ENCODE assay signal across 11 cellular contexts in genomic region chr2:177255227-177255601, GRCh38. TPM values are rescaled to one million over a fixed set of nuclear protein-coding genes. Genes with fewer than 3 reads are reported as not detected.
DNase-seq lines count a peak whose midpoint lies in the region; ATAC-seq and TF ChIP-seq lines count a peak whose summit lies in the region.
"Had no signal": no experiment of that assay in that cellular context is flagged by ENCODE, and none has a peak within 500 bp of the region (broad histone marks: within the 10 kb centered on the region; RNA-seq: fewer than 3 reads in every experiment).

No MANE protein-coding gene starts in this region.

- H3K27me3 Mint-ChIP-seq in GM23338 (ENCODE audit: insufficient read depth, low read depth, poor library complexity): peaks cover 10% of the 10 kb centered on the region
- H3K27me3 Mint-ChIP-seq in WTC11 (ENCODE audit: low read depth): no peaks in the 10 kb centered on the region

- H3K4me1 ChIP-seq in GM23338 (ENCODE audit: insufficient read depth): peaks cover 30% of the 10 kb centered on the region
- H3K4me1 ChIP-seq in esophagus squamous epithelium: peaks cover 56 to 100% (median 85%) of the 10 kb centered on the region in 3 donors
- H3K4me1 ChIP-seq in smooth muscle cell (ENCODE audit: low read depth): peaks cover 5% of the 10 kb centered on the region

- peak overlapping the region; percentile 41; the same call in 1 of the 2 replicates for H3K4me2 ChIP-seq in GM23338
- H3K4me2 ChIP-seq in smooth muscle cell: peak overlapping the region; percentile 4

- H3K9ac ChIP-seq in smooth muscle cell (ENCODE audit: low read depth): no peak overlapping the region

- ATAC-seq in GM23338 (peak; percentile 13; the same call in 2 of the 3 replicates), WTC11 (no peak), GM18502 (IDR thresholded peaks at IDR 0.05; ENCODE audit: poor library complexity, unreplicated experiment) (no peak)

- H3K27ac ChIP-seq in GM23338 (ENCODE audit: low read depth) (peak overlapping the region; percentile 58), esophagus squamous epithelium (peak overlapping the region; percentile 70 to 99 (median 84)), smooth muscle cell (ENCODE audit: low read depth) (peak overlapping the region; percentile 54)
- H3K27ac ChIP-seq: SJCRH30 had no signal

- no peak overlapping the region for H2AFZ ChIP-seq in GM23338
- H2AFZ ChIP-seq in smooth muscle cell (ENCODE audit: low read depth): no peak overlapping the region

- H3K27ac Mint-ChIP-seq in GM23338 (no peak overlapping the region), WTC11 (peak overlapping the region; percentile 86)

- no peaks in the 10 kb centered on the region for H3K9me3 ChIP-seq in esophagus squamous epithelium
- H3K9me3 ChIP-seq in smooth muscle cell (replicated peaks; ENCODE audit: low read depth): no peaks in the 10 kb centered on the region
- H3K9me3 ChIP-seq: SJCRH30 had no signal

- DNase-seq in GM23338 (ENCODE audit: low spot score) (no peak), WTC11 (ENCODE audit: low spot score) (no peak), esophagus squamous epithelium (lab: John Stamatoyannopoulos, UW) (no peak), smooth muscle cell (lab: John Stamatoyannopoulos, UW; ENCODE audit: unreplicated experiment) (no peak), iPS-NIHi7 (ENCODE audit: extremely low spot score) (no peak), SK-N-DZ (ENCODE audit: low spot score) (no peak)
- DNase-seq: activated CD4-positive, alpha-beta T cell treated with anti-CD3 and anti-CD28 coated beads for 1 hour; amniotic stem cell; DMS153; SJCRH30 had no signal

- intact Hi-C loops in esophagus squamous epithelium (cut with DNase I): loop anchor here (5.0 kb wide), 1 partner anchor 38 kb away; no protein-coding TSS in a partner anchor

- CTCF ChIA-PET in WTC11 (lab: Charles Lee): interaction anchor here (0.6 to 2.7 kb wide), 23 partner anchors 9 to 508 kb away, joined by 3 to 25 read pairs (median 4); partner anchors contain the start of gene NFE2L2

- H3K4me3 Mint-ChIP-seq in GM23338 (no peak overlapping the region), WTC11 (no peak overlapping the region)

- no peaks in the 10 kb centered on the region for H3K27me3 ChIP-seq in GM23338 (ENCODE audit: insufficient read depth)
- H3K27me3 ChIP-seq in esophagus squamous epithelium: no peaks in the 10 kb centered on the region
- no peaks in the 10 kb centered on the region for H3K27me3 ChIP-seq in smooth muscle cell (ENCODE audit: low read depth)
- H3K27me3 ChIP-seq: SJCRH30 had no signal

- no peak for TF ChIP-seq POLR2A in esophagus squamous epithelium (IDR thresholded peaks at IDR 0.05)

- peaks cover 21% of the 10 kb centered on the region for H3K9me3 Mint-ChIP-seq in GM23338
- peaks cover 14% of the 10 kb centered on the region for H3K9me3 Mint-ChIP-seq in WTC11

- peaks cover 100% of the 10 kb centered on the region for H3K79me2 ChIP-seq in GM23338 (replicated peaks; ENCODE audit: insufficient read depth)
- H3K79me2 ChIP-seq in smooth muscle cell (ENCODE audit: low read depth): peaks cover 100% of the 10 kb centered on the region

- POLR2A ChIA-PET in WTC11 (lab: Charles Lee): interaction anchor here (0.9 to 1.6 kb wide), 2 partner anchors 9 to 17 kb away, joined by 3 to 6 read pairs; partner anchors contain the start of gene NFE2L2

- H3K4me1 Mint-ChIP-seq in GM23338 (peaks cover 59% of the 10 kb centered on the region), WTC11 (peaks cover 53% of the 10 kb centered on the region)

- peaks cover 38% of the 10 kb centered on the region for H3K36me3 Mint-ChIP-seq in GM23338 (ENCODE audit: low read depth)
- peaks cover 18% of the 10 kb centered on the region for H3K36me3 Mint-ChIP-seq in WTC11

- WGBS in esophagus squamous epithelium, 2 donors: 0 to 30% methylated on average over 1 to 2 of the region's 2 CpGs
- WGBS in smooth muscle cell (ENCODE audit: low lambda C conversion rate): 50% methylated on average over 2 of the region's 2 CpGs

- TF ChIP-seq CTCF in GM23338 (conservative IDR thresholded peaks at IDR 0.05; ENCODE audit: low read depth in 2 of 2) (no peak), WTC11 (IDR thresholded peaks at IDR 0.05) (no peak), esophagus squamous epithelium (IDR thresholded peaks at IDR 0.05) (no peak), smooth muscle cell (IDR thresholded peaks at IDR 0.05; ENCODE audit: borderline replicate concordance, insufficient read depth, poor library complexity, severe bottlenecking) (no peak)

- no peak overlapping the region for H3K4me3 ChIP-seq in GM23338
- peak overlapping the region in 2 of 4 donors; percentile 23 to 33 for H3K4me3 ChIP-seq in esophagus squamous epithelium
- H3K4me3 ChIP-seq in smooth muscle cell: no peak overlapping the region
- H3K4me3 ChIP-seq: SJCRH30 had no signal

- H3K9me2 ChIP-seq in GM23338 (ENCODE audit: insufficient read depth): no peaks in the 10 kb centered on the region

- H3K36me3 ChIP-seq in GM23338 (ENCODE audit: insufficient read depth) (0 out of 2 replicates have a peak, but pooled peaks cover 6% of the 10 kb centered on the region), esophagus squamous epithelium (peaks cover 0 to 22% (median 0%) of the 10 kb centered on the region in 3 donors), smooth muscle cell (ENCODE audit: low read depth) (no peaks in the 10 kb centered on the region)

- H3F3A ChIP-seq in GM23338 (replicated peaks; ENCODE audit: low read depth) (no peaks in the 10 kb centered on the region), smooth muscle cell (ENCODE audit: low read depth) (peaks cover 10% of the 10 kb centered on the region)

- peaks cover 51% of the 10 kb centered on the region for H4K20me1 ChIP-seq in GM23338 (replicated peaks; ENCODE audit: insufficient read depth)
- peaks cover 100% of the 10 kb centered on the region for H4K20me1 ChIP-seq in smooth muscle cell (ENCODE audit: low read depth)

TF ChIP-seq in GM23338, 12 proteins besides CTCF, POLR2A, EP300 and RAD21 (continues in another document):
- TF ChIP-seq CREB1 (CRISPR knock-in tag; IDR thresholded peaks at IDR 0.05; ENCODE audit: low read depth): no peak
- TF ChIP-seq JUNB (IDR thresholded peaks at IDR 0.05; ENCODE audit: unreplicated experiment): no peak
- TF ChIP-seq POLR2AphosphoS5 (IDR thresholded peaks at IDR 0.05; ENCODE audit: low read depth): no peak
- no peak for TF ChIP-seq STAT1 (IDR thresholded peaks at IDR 0.05; ENCODE audit: unreplicated experiment)

TF ChIP-seq in WTC11, 78 proteins besides CTCF, POLR2A, EP300 and RAD21 (continues in another document):
- TF ChIP-seq KAT7 (CRISPR knock-in tag; IDR thresholded peaks at IDR 0.05; ENCODE audit: borderline replicate concordance) (no peak), RORB (CRISPR knock-in tag; IDR thresholded peaks at IDR 0.05) (no peak), USF1 (CRISPR knock-in tag; IDR thresholded peaks at IDR 0.05) (no peak), AR (CRISPR knock-in tag; IDR thresholded peaks at IDR 0.05) (no peak)
- TF ChIP-seq, protein P1, sequence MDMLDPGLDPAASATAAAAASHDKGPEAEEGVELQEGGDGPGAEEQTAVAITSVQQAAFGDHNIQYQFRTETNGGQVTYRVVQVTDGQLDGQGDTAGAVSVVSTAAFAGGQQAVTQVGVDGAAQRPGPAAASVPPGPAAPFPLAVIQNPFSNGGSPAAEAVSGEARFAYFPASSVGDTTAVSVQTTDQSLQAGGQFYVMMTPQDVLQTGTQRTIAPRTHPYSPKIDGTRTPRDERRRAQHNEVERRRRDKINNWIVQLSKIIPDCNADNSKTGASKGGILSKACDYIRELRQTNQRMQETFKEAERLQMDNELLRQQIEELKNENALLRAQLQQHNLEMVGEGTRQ (CRISPR knock-in tag; IDR thresholded peaks at IDR 0.05): no peak

RNA-seq across cellular contexts. Expression of gene NFE2L2, which starts 9.3 kb away (rescaled TPM):
- total RNA-seq in GM23338 (2014; rRNA removed; shearing (Covaris generic)): 28.0 and 35.0 TPM in 2 replicates
- polyA plus RNA-seq in GM23338 (2016; fragmentation: Nextera tagmentation; extraction: Ambion mirVana) (37.8 and 39.1 TPM in 2 replicates), smooth muscle cell (64.4 and 68.9 TPM in 2 replicates)
- total RNA-seq in WTC11 (2021) (21.4 to 26.3 TPM (median 22.7 TPM) in 3 replicates), esophagus squamous epithelium (100 to 1,000 TPM; 147 to 315 (median 189) TPM), smooth muscle cell (110 and 118 TPM in 2 replicates)
- 25.8 and 33.2 TPM in 2 replicates for polyA plus RNA-seq in SK-N-DZ (2014; cell fraction: cytosol; rRNA removed)
- polyA plus RNA-seq in SK-N-DZ (2014; cell fraction: nucleus; rRNA removed): 27.5 and 49.4 TPM in 2 replicates

RNA-seq across cellular contexts. Expression of gene HNRNPA3, which starts 42.6 kb away (rescaled TPM):
- 151 and 158 TPM in 2 replicates for total RNA-seq in GM23338 (2014; rRNA removed; shearing (Covaris generic))
- polyA plus RNA-seq in GM23338 (2016; fragmentation: Nextera tagmentation; extraction: Ambion mirVana): 290 and 376 TPM in 2 replicates
- 367 to 406 TPM (median 379 TPM) in 3 replicates for total RNA-seq in WTC11 (2021)
- 10 to 100 TPM; 34.9 to 78.2 (median 61.6) TPM for total RNA-seq in esophagus squamous epithelium
- total RNA-seq in smooth muscle cell: 55.8 and 58.5 TPM in 2 replicates
- polyA plus RNA-seq in smooth muscle cell: 40.3 and 59.6 TPM in 2 replicates
- polyA plus RNA-seq in SK-N-DZ (2014; cell fraction: cytosol; rRNA removed): 86.1 and 98.5 TPM in 2 replicates
- 72.0 and 185 TPM in 2 replicates for polyA plus RNA-seq in SK-N-DZ (2014; cell fraction: nucleus; rRNA removed)
